In the genomic region with DNA sequence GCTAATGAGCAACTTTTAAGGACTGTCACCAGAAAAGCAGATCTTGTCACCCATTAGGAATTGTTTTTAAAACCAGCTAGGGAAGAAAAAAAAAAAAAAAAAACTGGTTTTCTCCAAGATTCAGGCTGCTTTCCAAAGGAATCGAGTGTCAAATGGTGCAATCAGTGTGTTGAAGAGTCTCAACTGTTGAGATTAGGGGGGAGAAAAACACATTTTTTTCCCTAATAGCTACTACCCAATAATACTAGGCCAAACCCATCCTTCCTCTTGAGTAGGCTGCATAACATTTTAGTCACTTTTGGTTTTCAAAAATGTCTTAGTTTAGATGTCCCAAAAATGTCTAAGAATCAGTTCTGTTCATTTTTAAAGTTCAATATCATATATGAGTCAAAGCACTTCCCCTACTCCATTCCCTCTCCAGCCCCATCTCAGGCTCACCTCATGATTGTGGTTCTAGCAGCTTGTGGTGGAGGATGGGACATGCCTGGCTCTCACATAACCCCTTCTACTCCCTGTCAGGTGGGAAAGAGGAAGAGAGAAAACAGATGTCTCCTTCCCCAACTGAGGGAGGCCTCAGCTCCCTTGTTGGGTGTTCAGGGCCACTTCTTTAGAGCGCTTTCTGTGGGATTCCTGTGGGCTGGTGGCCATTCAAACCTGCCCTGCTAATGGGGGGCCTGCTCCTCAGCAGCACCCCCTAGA, we compare ENCODE assay signal across 1 cellular context.
TF ChIP-seq lines count a peak whose summit lies in the region.

No MANE protein-coding gene starts in this region.

TF ChIP-seq in GM23338, 12 proteins besides CTCF, POLR2A, EP300 and RAD21 (continued from another document):
- TF ChIP-seq JUNB (IDR thresholded peaks at IDR 0.05; ENCODE audit: unreplicated experiment) (no peak), ZNF114 (CRISPR knock-in tag; IDR thresholded peaks at IDR 0.05) (no peak), EZH2 (IDR thresholded peaks at IDR 0.05; ENCODE audit: low read depth, unreplicated experiment) (no peak), EZH2phosphoT487 (IDR thresholded peaks at IDR 0.05; ENCODE audit: unreplicated experiment) (no peak), CREB1 (CRISPR knock-in tag; IDR thresholded peaks at IDR 0.05; ENCODE audit: low read depth) (no peak), POLR2AphosphoS5 (IDR thresholded peaks at IDR 0.05; ENCODE audit: low read depth) (no peak)
- TF ChIP-seq, protein P1, sequence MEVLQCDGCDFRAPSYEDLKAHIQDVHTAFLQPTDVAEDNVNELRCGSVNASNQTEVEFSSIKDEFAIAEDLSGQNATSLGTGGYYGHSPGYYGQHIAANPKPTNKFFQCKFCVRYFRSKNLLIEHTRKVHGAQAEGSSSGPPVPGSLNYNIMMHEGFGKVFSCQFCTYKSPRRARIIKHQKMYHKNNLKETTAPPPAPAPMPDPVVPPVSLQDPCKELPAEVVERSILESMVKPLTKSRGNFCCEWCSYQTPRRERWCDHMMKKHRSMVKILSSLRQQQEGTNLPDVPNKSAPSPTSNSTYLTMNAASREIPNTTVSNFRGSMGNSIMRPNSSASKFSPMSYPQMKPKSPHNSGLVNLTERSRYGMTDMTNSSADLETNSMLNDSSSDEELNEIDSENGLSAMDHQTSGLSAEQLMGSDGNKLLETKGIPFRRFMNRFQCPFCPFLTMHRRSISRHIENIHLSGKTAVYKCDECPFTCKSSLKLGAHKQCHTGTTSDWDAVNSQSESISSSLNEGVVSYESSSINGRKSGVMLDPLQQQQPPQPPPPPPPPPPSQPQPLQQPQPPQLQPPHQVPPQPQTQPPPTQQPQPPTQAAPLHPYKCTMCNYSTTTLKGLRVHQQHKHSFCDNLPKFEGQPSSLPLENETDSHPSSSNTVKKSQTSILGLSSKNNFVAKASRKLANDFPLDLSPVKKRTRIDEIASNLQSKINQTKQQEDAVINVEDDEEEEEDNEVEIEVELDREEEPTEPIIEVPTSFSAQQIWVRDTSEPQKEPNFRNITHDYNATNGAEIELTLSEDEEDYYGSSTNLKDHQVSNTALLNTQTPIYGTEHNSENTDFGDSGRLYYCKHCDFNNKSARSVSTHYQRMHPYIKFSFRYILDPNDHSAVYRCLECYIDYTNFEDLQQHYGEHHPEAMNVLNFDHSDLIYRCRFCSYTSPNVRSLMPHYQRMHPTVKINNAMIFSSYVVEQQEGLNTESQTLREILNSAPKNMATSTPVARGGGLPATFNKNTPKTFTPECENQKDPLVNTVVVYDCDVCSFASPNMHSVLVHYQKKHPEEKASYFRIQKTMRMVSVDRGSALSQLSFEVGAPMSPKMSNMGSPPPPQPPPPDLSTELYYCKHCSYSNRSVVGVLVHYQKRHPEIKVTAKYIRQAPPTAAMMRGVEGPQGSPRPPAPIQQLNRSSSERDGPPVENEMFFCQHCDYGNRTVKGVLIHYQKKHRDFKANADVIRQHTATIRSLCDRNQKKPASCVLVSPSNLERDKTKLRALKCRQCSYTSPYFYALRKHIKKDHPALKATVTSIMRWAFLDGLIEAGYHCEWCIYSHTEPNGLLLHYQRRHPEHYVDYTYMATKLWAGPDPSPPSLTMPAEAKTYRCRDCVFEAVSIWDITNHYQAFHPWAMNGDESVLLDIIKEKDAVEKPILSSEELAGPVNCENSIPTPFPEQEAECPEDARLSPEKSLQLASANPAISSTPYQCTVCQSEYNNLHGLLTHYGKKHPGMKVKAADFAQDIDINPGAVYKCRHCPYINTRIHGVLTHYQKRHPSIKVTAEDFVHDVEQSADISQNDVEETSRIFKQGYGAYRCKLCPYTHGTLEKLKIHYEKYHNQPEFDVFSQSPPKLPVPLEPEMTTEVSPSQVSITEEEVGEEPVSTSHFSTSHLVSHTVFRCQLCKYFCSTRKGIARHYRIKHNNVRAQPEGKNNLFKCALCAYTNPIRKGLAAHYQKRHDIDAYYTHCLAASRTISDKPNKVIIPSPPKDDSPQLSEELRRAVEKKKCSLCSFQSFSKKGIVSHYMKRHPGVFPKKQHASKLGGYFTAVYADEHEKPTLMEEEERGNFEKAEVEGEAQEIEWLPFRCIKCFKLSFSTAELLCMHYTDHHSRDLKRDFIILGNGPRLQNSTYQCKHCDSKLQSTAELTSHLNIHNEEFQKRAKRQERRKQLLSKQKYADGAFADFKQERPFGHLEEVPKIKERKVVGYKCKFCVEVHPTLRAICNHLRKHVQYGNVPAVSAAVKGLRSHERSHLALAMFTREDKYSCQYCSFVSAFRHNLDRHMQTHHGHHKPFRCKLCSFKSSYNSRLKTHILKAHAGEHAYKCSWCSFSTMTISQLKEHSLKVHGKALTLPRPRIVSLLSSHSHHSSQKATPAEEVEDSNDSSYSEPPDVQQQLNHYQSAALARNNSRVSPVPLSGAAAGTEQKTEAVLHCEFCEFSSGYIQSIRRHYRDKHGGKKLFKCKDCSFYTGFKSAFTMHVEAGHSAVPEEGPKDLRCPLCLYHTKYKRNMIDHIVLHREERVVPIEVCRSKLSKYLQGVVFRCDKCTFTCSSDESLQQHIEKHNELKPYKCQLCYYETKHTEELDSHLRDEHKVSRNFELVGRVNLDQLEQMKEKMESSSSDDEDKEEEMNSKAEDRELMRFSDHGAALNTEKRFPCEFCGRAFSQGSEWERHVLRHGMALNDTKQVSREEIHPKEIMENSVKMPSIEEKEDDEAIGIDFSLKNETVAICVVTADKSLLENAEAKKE (CRISPR knock-in tag; IDR thresholded peaks at IDR 0.05) = no peak
